ENCODE assay signal across 9 cellular contexts in genomic region chr4:87353592-87353991, GRCh38. TPM values are rescaled to one million over a fixed set of nuclear protein-coding genes. Genes with fewer than 3 reads are reported as not detected.
DNase-seq lines count a peak whose midpoint lies in the region; ATAC-seq, FAIRE-seq and TF ChIP-seq lines count a peak whose summit lies in the region.
"Had no signal": no experiment of that assay in that cellular context is flagged by ENCODE, and none has a peak within 500 bp of the region (broad histone marks: within the 10 kb centered on the region; RNA-seq: fewer than 3 reads in every experiment).

No MANE protein-coding gene starts in this region.

- TF ChIP-seq EP300 in GM12878 (IDR thresholded peaks at IDR 0.05; ENCODE audit: borderline replicate concordance in 1 of 2, control insufficient read depth in 1 of 2, low read depth in 2 of 2, low read length in 2 of 2), result no peak

- RAD21 ChIA-PET in GM12878 (lab: Charles Lee; ENCODE audit: unreplicated experiment), result interaction anchor here (0.8 to 2.4 kb wide), 8 partner anchors 10 to 118 kb away, joined by 3 to 27 read pairs (median 4); partner anchors contain the start of gene NUDT9

- no peaks in the 10 kb centered on the region for H3K79me2 ChIP-seq in GM12878 (ENCODE audit: control insufficient read depth, insufficient read depth, low read length)

- intact Hi-C loops in GM12878 (cut with micrococcal nuclease; ENCODE audit: unreplicated experiment), result loop anchor here (5.0 kb wide), 2 partner anchors 114 to 494 kb away; no protein-coding TSS in a partner anchor

- H3K4me3 ChIP-seq in AG04449 (ENCODE audit: low read depth, low read length) (no peak overlapping the region), GM12878 (no peak overlapping the region)

- TF ChIP-seq CTCF in AG04449 (IDR thresholded peaks at IDR 0.05; ENCODE audit: insufficient read depth, low read length, missing control alignments), result peak; percentile 46
- TF ChIP-seq CTCF in GM12878 (IDR thresholded peaks at IDR 0.05 in 2 of 3, conservative IDR thresholded peaks at IDR 0.05 in 1 of 3; ENCODE audit: control insufficient read depth in 2 of 3, extremely low read depth in 1 of 3, insufficient read depth in 1 of 3, low read depth in 3 of 3, low read length in 3 of 3), result peak; percentile 51 to 74 (median 66); a peak in 5 of 6 replicates

- SMC1A ChIA-PET in GM12878 (lab: Charles Lee; ENCODE audit: uncharacterized antibody, unreplicated experiment), result interaction anchor here (0.5 to 2.3 kb wide), 10 partner anchors 13 to 146 kb away, joined by 3 to 21 read pairs (median 6); no protein-coding TSS in a partner anchor

- in situ Hi-C loops in GM12878 (cut with MboI), result no loop called here

- no peaks in the 10 kb centered on the region for H3K27me3 ChIP-seq in GM12878 (replicated peaks in 1 of 2; ENCODE audit: control insufficient read depth in 2 of 2, insufficient read depth in 2 of 2, low read length in 1 of 2)
- H3K27me3 ChIP-seq: neutrophil had no signal

- no peaks in the 10 kb centered on the region for H3K36me3 ChIP-seq in GM12878 (ENCODE audit: control insufficient read depth in 2 of 2, insufficient read depth in 2 of 2, low read length in 1 of 2)

- no peaks in the 10 kb centered on the region for H3K9me3 ChIP-seq in GM12878 (replicated peaks; ENCODE audit: control insufficient read depth, insufficient read depth, low read length)
- H3K9me3 ChIP-seq: neutrophil had no signal

- 0% methylated on average over 3 of the region's 3 CpGs for WGBS in GM12878 (ENCODE audit: insufficient coverage, insufficient replicate concordance, low lambda C conversion rate, missing lambda C conversion rate)

- H3K9ac ChIP-seq in GM12878 (ENCODE audit: control insufficient read depth, insufficient read depth, low read length), result no peak overlapping the region

- no peak overlapping the region; the same call in 1 of the 2 replicates for H2AFZ ChIP-seq in GM12878 (ENCODE audit: control insufficient read depth, low read depth, low read length)

- H3K4me1 ChIP-seq in GM12878 (ENCODE audit: control insufficient read depth, insufficient read depth, low read length), result peaks cover 9% of the 10 kb centered on the region

- FAIRE-seq in GM12892 (lab: Jason Lieb, UNC) (peak; percentile 71), GM12878 (lab: Jason Lieb, UNC) (peak; percentile 77)

- H3K4me2 ChIP-seq in GM12878 (ENCODE audit: control insufficient read depth, insufficient read depth), result 0 out of 2 replicates have a peak overlapping the region, but pooled peaks have one; percentile 7

- ATAC-seq in HG02759 (IDR thresholded peaks at IDR 0.05; ENCODE audit: unreplicated experiment) (peak; percentile 94), GM12878 (peak; percentile 83)

- BruUV-seq in GM12878 (replicated peaks; lab: Mats Ljungman, UMichigan), result no TSS peak

- no peaks in the 10 kb centered on the region for H4K20me1 ChIP-seq in GM12878 (ENCODE audit: control insufficient read depth, insufficient read depth)

- CTCF ChIA-PET in AG04449 (lab: Yijun Ruan, JAX), result interaction anchor here (0.6 to 2.5 kb wide), 17 partner anchors 9 to 500 kb away, joined by 3 to 36 read pairs (median 5); no protein-coding TSS in a partner anchor
- CTCF ChIA-PET in GM12878 (lab: Yijun Ruan, JAX), result interaction anchor here (0.6 to 3.5 kb wide), 22 partner anchors 8 to 976 kb away, joined by 3 to 75 read pairs (median 3); partner anchors contain the start of genes HSD17B11 and NUDT9

- no peak for TF ChIP-seq POLR2A in GM12892 (IDR thresholded peaks at IDR 0.05; ENCODE audit: low read depth, low read length)
- TF ChIP-seq POLR2A in GM12878 (IDR thresholded peaks at IDR 0.05; ENCODE audit: low read depth, low read length), result no peak

- POLR2A ChIA-PET in AG04449 (lab: Yijun Ruan, JAX) (no interaction called here), GM12878 (lab: Charles Lee) (interaction anchor here (0.5 kb wide), 1 partner anchor 409 kb away, joined by 3 read pairs; no protein-coding TSS in a partner anchor)

- DNase-seq in AG04449 (ENCODE audit: low read depth, low spot score) (no peak), GM12892 (ENCODE audit: insufficient read length) (peak; percentile 37), NCI-H69 (lab: John Stamatoyannopoulos, UW) (peak; percentile 5), GM12878 (ENCODE audit: low read depth, low spot score) (peak; percentile 13), iris pigment epithelial cell (ENCODE audit: low read depth) (peak; percentile 68), superior temporal gyrus (ENCODE audit: extremely low spot score) (peak; percentile 33), KG1 (lab: John Stamatoyannopoulos, UW) (no peak)

- TF ChIP-seq RAD21 in GM12878 (IDR thresholded peaks at IDR 0.05; ENCODE audit: insufficient read depth, low read depth, low read length), result peak; percentile 84

- H3K27ac ChIP-seq in GM12878 (ENCODE audit: control insufficient read depth, insufficient read depth), result no peak overlapping the region
- H3K27ac ChIP-seq: neutrophil had no signal

TF ChIP-seq in GM12878, 131 proteins besides CTCF, POLR2A, EP300 and RAD21:
- TF ChIP-seq ATF2 (IDR thresholded peaks at IDR 0.05; ENCODE audit: low read length) (peak; percentile 33; the same call in 1 of the 2 replicates), ASH2L (IDR thresholded peaks at IDR 0.05; ENCODE audit: borderline replicate concordance, low read depth) (no peak), SMC3 (IDR thresholded peaks at IDR 0.05; ENCODE audit: borderline replicate concordance, low read length) (peak; percentile 74), CREB1 (IDR thresholded peaks at IDR 0.05; ENCODE audit: low read depth) (0 out of 2 replicates have a peak, but pooled peaks have one; percentile 8), YY1 (IDR thresholded peaks at IDR 0.05; ENCODE audit: low read depth, low read length) (peak; percentile 49; the same call in 1 of the 2 replicates), MEF2A (IDR thresholded peaks at IDR 0.05; ENCODE audit: insufficient read depth, low read depth, low read length) (0 out of 2 replicates have a peak, but pooled peaks have one; percentile 39)

RNA-seq across cellular contexts. Expression of gene HSD17B13, which starts 30.9 kb away (rescaled TPM):
- polyA plus RNA-seq in GM12892 (2012; ENCODE audit: missing spikeins), result not detected
- total RNA-seq in GM12878 (2013; cell fraction: nucleolus; rRNA removed), result 0.44 and 0.51 TPM in 2 replicates
- total RNA-seq in GM12878 (2014; rRNA removed) (0.22 TPM in 1 of 2 replicates, not detected in the other), GM12878 (2014; rRNA removed; fragmentation: Illumina TruSeq; extraction: Trizol) (0.09 TPM in 1 of 2 replicates, not detected in the other), GM12878 (2021) (not detected in 2 replicates)
- polyA plus RNA-seq in GM12878 (2011; ENCODE audit: low read depth), result 0.09 TPM
- polyA plus RNA-seq in GM12878 (2011; rRNA removed) (0.05 and 0.20 TPM in 2 replicates), GM12878 (2014; fragmentation: Illumina TruSeq; extraction: Trizol) (0.03 TPM in 1 of 2 replicates, not detected in the other), GM12878 (2014; fragmentation: Nextera tagmentation; extraction: Ambion mirVana) (under 1 TPM; 0.04 to 0.05 TPM), GM12878 (2014; rRNA removed) (0.04 TPM in 1 of 2 replicates, not detected in the other), GM12878 (2016; fragmentation: Nextera tagmentation; extraction: Ambion mirVana) (not detected)
- 0.02 and 0.07 TPM in 2 replicates for polyA plus RNA-seq in GM12878 (2011; cell fraction: cytosol; rRNA removed)
- polyA plus RNA-seq in GM12878 (2011; cell fraction: nucleus; rRNA removed), result 0.06 and 0.18 TPM in 2 replicates
- 0.08 TPM in 1 of 2 replicates, not detected in the other for polyA plus RNA-seq in GM12878 (2012)
- 0.07 and 0.21 TPM in 2 replicates for polyA minus RNA-seq in GM12878 (2011; rRNA and poly(A)+ RNA removed)
- not detected in 2 replicates for polyA minus RNA-seq in GM12878 (2011; cell fraction: cytosol; rRNA and poly(A)+ RNA removed)
- polyA minus RNA-seq in GM12878 (2011; cell fraction: nucleus; rRNA and poly(A)+ RNA removed), result 0.12 TPM in 1 of 2 replicates, not detected in the other

RNA-seq across cellular contexts. Expression of gene HSD17B11, which starts 37.4 kb away (rescaled TPM):
- polyA plus RNA-seq in GM12892 (2012; ENCODE audit: missing spikeins), result 30.4 TPM
- 22.6 and 23.7 TPM in 2 replicates for total RNA-seq in GM12878 (2013; cell fraction: nucleolus; rRNA removed)
- total RNA-seq in GM12878 (2014; rRNA removed), result 12.0 and 18.8 TPM in 2 replicates
- 22.7 and 23.5 TPM in 2 replicates for total RNA-seq in GM12878 (2014; rRNA removed; fragmentation: Illumina TruSeq; extraction: Trizol)
- 14.2 and 16.8 TPM in 2 replicates for total RNA-seq in GM12878 (2021)
- 18.7 TPM for polyA plus RNA-seq in GM12878 (2011; ENCODE audit: low read depth)
- polyA plus RNA-seq in GM12878 (2011; rRNA removed), result 25.6 and 50.8 TPM in 2 replicates
- polyA plus RNA-seq in GM12878 (2011; cell fraction: cytosol; rRNA removed), result 7.1 and 10.1 TPM in 2 replicates
- polyA plus RNA-seq in GM12878 (2011; cell fraction: nucleus; rRNA removed), result 6.0 and 7.0 TPM in 2 replicates
- polyA plus RNA-seq in GM12878 (2012), result 16.1 and 20.5 TPM in 2 replicates
- 20.8 and 30.3 TPM in 2 replicates for polyA plus RNA-seq in GM12878 (2014; fragmentation: Illumina TruSeq; extraction: Trizol)
- polyA plus RNA-seq in GM12878 (2014; fragmentation: Nextera tagmentation; extraction: Ambion mirVana), result 10 to 100 TPM; 24.4 to 29.5 TPM
- polyA plus RNA-seq in GM12878 (2014; rRNA removed), result 8.3 and 10.3 TPM in 2 replicates
- 10 to 100 TPM; 13.1 to 14.7 TPM for polyA plus RNA-seq in GM12878 (2016; fragmentation: Nextera tagmentation; extraction: Ambion mirVana)
- 13.9 and 24.3 TPM in 2 replicates for polyA minus RNA-seq in GM12878 (2011; rRNA and poly(A)+ RNA removed)
- polyA minus RNA-seq in GM12878 (2011; cell fraction: cytosol; rRNA and poly(A)+ RNA removed), result 6.3 and 6.4 TPM in 2 replicates
- 3.9 and 5.5 TPM in 2 replicates for polyA minus RNA-seq in GM12878 (2011; cell fraction: nucleus; rRNA and poly(A)+ RNA removed)

Comparison
In these comparisons a context has a peak if more than half of its experiments do, and no peak if none do; other contexts are left out.
1. DNase-seq: peak in GM12892 (single experiment), NCI-H69 (single experiment), GM12878 (single experiment), iris pigment epithelial cell (single experiment) and superior temporal gyrus (single experiment); none in AG04449 (single experiment) and KG1 (single experiment).